Comparison of ENCODE assay signal across 32 cellular contexts in the genomic region with DNA sequence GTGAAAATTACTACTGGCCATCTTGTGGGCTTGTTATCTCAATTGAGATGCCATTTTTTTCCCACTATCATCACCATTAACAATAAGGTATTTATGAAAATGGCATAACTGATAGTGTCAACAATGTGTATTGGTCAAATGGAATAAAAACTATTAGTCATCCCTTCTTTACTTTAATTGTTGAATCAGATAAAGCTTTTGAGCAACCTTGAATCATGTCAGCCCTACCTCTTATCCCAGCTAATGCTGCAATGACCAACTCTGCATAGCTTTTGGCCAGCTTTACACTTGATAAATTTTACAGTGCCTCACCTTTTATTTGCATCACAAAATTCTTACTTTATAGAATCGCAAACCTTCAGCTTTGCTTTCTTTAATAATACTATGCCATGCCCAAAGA.
DNase-seq lines count a peak whose midpoint lies in the region; ATAC-seq, FAIRE-seq and TF ChIP-seq lines count a peak whose summit lies in the region.
"Had no signal": no experiment of that assay in that cellular context is flagged by ENCODE, and none has a peak within 500 bp of the region (broad histone marks: within the 10 kb centered on the region; RNA-seq: fewer than 3 reads in every experiment).

No MANE protein-coding gene starts in this region.

- ATAC-seq in PC-3: peak; percentile 78
- ATAC-seq: A549; CD8-positive, alpha-beta T cell had no signal

- POLR2A ChIA-PET in PC-3 (lab: Charles Lee; ENCODE audit: unreplicated experiment): no interaction called here

- peaks cover 4% of the 10 kb centered on the region; the same call in 1 of the 2 replicates for H3K9me3 ChIP-seq in PC-3 (ENCODE audit: low read length)
- H3K9me3 ChIP-seq in right atrium auricular region: no peaks in the 10 kb centered on the region
- H3K9me3 ChIP-seq: A549; BE2C; BLaER1; BLaER1 treated with 17β-estradiol and CSF1 and Interleukin-3, amounts not matched to agents 10 nM and 100 nM; Caco-2 had no signal

- H3K4me3 ChIP-seq in PC-3 (ENCODE audit: low read length) (no peak overlapping the region), bronchial epithelial cell (ENCODE audit: low read depth, low read length) (no peak overlapping the region), epithelial cell of esophagus (ENCODE audit: low read length) (no peak overlapping the region), right atrium auricular region (no peak overlapping the region)
- H3K4me3 ChIP-seq: A549; BLaER1; BLaER1 treated with 17β-estradiol and CSF1 and Interleukin-3, amounts not matched to agents 10 nM and 100 nM had no signal

- TF ChIP-seq CTCF in PC-3 (conservative IDR thresholded peaks at IDR 0.05; ENCODE audit: low read depth, low read length) (no peak), bronchial epithelial cell (IDR thresholded peaks at IDR 0.05; ENCODE audit: insufficient read depth, low read length, severe bottlenecking) (no peak), epithelial cell of esophagus (IDR thresholded peaks at IDR 0.05; ENCODE audit: insufficient read depth, low read depth, low read length, missing control alignments) (no peak), right atrium auricular region (IDR thresholded peaks at IDR 0.05) (no peak)

- H3K4me1 ChIP-seq in PC-3 (ENCODE audit: insufficient read depth, low read length) (no peaks in the 10 kb centered on the region), right atrium auricular region (no peaks in the 10 kb centered on the region)
- H3K4me1 ChIP-seq: A549, BLaER1, Caco-2 had no signal

- H3K9me2 ChIP-seq in PC-3 (replicated peaks; ENCODE audit: low read length): no peaks in the 10 kb centered on the region

- no peak overlapping the region for H3K4me2 ChIP-seq in PC-3 (ENCODE audit: low read length)
- H3K4me2 ChIP-seq: A549; BLaER1; BLaER1 treated with 17β-estradiol and CSF1 and Interleukin-3, amounts not matched to agents 10 nM and 100 nM had no signal

- peak; percentile 1 for DNase-seq in PC-3
- peak; percentile 63 for DNase-seq in bronchial epithelial cell (ENCODE audit: low read depth)
- peak; percentile 29 for DNase-seq in epithelial cell of esophagus (ENCODE audit: low read depth)
- DNase-seq in right atrium auricular region (ENCODE audit: low spot score): no peak
- DNase-seq in T-helper 2 cell: no peak
- no peak for DNase-seq in anterior cingulate cortex (lab: John Stamatoyannopoulos, UW)
- DNase-seq: 8988T; ACHN; AML-193; BE2C; C1 segment of cervical spinal cord; Caco-2; Calu3; CD4-positive, alpha-beta memory T cell; CD4-positive, alpha-beta T cell; CD4-positive, CD25-positive, alpha-beta regulatory T cell; CD8-positive, alpha-beta memory T cell; CD8-positive, alpha-beta T cell; DMS 273 treated with DMSO at 0.1 percent for 48 hours; DMS153; DMS53; DMS79; DMS79 treated with DMSO at 0.1 percent for 48 hours; DND-41; EL had no signal

- H3K27me3 ChIP-seq in PC-3 (ENCODE audit: low read length): no peaks in the 10 kb centered on the region
- no peaks in the 10 kb centered on the region for H3K27me3 ChIP-seq in bronchial epithelial cell (ENCODE audit: control insufficient read depth, insufficient read depth, low read length)
- no peaks in the 10 kb centered on the region for H3K27me3 ChIP-seq in right atrium auricular region
- H3K27me3 ChIP-seq: BE2C; BLaER1; BLaER1 treated with 17β-estradiol and CSF1 and Interleukin-3, amounts not matched to agents 10 nM and 100 nM had no signal

- no peak for FAIRE-seq in bronchial epithelial cell (lab: Jason Lieb, UNC)
- FAIRE-seq: A204.1, A549, D721Med had no signal

- CTCF ChIA-PET in PC-3 (lab: Charles Lee): no interaction called here

- no TSS peak for BruUV-seq in PC-3 (replicated peaks; lab: Mats Ljungman, UMichigan)

- no peaks in the 10 kb centered on the region for H3F3A ChIP-seq in PC-3 (ENCODE audit: low read length, unreplicated experiment)

- no peaks in the 10 kb centered on the region for H4K20me1 ChIP-seq in PC-3 (ENCODE audit: low read length)
- H4K20me1 ChIP-seq: BLaER1; BLaER1 treated with 17β-estradiol and CSF1 and Interleukin-3, amounts not matched to agents 10 nM and 100 nM had no signal

- H3K27ac ChIP-seq in PC-3 (ENCODE audit: low read length) (no peak overlapping the region), right atrium auricular region (no peak overlapping the region)
- H3K27ac ChIP-seq: 22Rv1; A549; BLaER1; BLaER1 treated with 17β-estradiol and CSF1 and Interleukin-3, amounts not matched to agents 10 nM and 100 nM; C4-2B had no signal

- H2AFZ ChIP-seq in PC-3 (ENCODE audit: low read length): no peak overlapping the region

- no peak overlapping the region for H3K9ac ChIP-seq in PC-3 (ENCODE audit: low read length)
- H3K9ac ChIP-seq: BLaER1; BLaER1 treated with 17β-estradiol and CSF1 and Interleukin-3, amounts not matched to agents 10 nM and 100 nM had no signal

- no peaks in the 10 kb centered on the region for H3K79me2 ChIP-seq in PC-3 (ENCODE audit: low read length)

- intact Hi-C loops in PC-3 (cut with micrococcal nuclease): loop anchor here (10.0 kb wide), 1 partner anchor 1052 kb away; no protein-coding TSS in a partner anchor

- no peaks in the 10 kb centered on the region for H3K36me3 ChIP-seq in PC-3 (ENCODE audit: low read depth, low read length)
- H3K36me3 ChIP-seq in bronchial epithelial cell (ENCODE audit: control insufficient read depth, insufficient read depth, low read length): no peaks in the 10 kb centered on the region
- H3K36me3 ChIP-seq in right atrium auricular region: no peaks in the 10 kb centered on the region
- H3K36me3 ChIP-seq: BE2C; BLaER1; BLaER1 treated with 17β-estradiol and CSF1 and Interleukin-3, amounts not matched to agents 10 nM and 100 nM had no signal

Comparison
In these comparisons a context has a peak if more than half of its experiments do, and no peak if none do; other contexts are left out.
1. DNase-seq: peak in PC-3 (single experiment), bronchial epithelial cell (single experiment) and epithelial cell of esophagus (single experiment); none in right atrium auricular region (single experiment), T-helper 2 cell (0 of 5) and anterior cingulate cortex (0 of 58).